ENCODE assay signal across 8 cellular contexts in genomic region chr1:42335809-42336518, GRCh38. TPM values are rescaled to one million over a fixed set of nuclear protein-coding genes. Genes with fewer than 3 reads are reported as not detected.
DNase-seq lines count a peak whose midpoint lies in the region; ATAC-seq and TF ChIP-seq lines count a peak whose summit lies in the region.

No MANE protein-coding gene starts in this region.

- DNase-seq in NCI-H2171 treated with DMSO at 0.1 percent for 48 hours (lab: John Stamatoyannopoulos, UW) (peak; percentile 40), NCI-H2171 (lab: John Stamatoyannopoulos, UW) (no peak), WTC11 (ENCODE audit: low spot score) (no peak), heart left ventricle (no peak), progenitor cell of endocrine pancreas (ENCODE audit: low spot score, unreplicated experiment) (no peak), cerebellar cortex (ENCODE audit: low spot score) (no peak), GM19240 (ENCODE audit: insufficient read length, low spot score) (no peak)

- CTCF ChIA-PET in WTC11 (lab: Charles Lee) = interaction anchor here (0.7 kb wide), 1 partner anchor 130 kb away, joined by 3 read pairs; no protein-coding TSS in a partner anchor

- no peaks in the 10 kb centered on the region for H3K27me3 ChIP-seq in Loucy (ENCODE audit: insufficient read depth, low read length, poor library complexity, severe bottlenecking)
- H3K27me3 ChIP-seq in heart left ventricle = no peaks in the 10 kb centered on the region

- ATAC-seq in WTC11 (no peak; the same call in 1 of the 2 replicates), heart left ventricle (peak in 2 of 4 donors; percentile 1 to 5)

- peak overlapping the region; percentile 89 for H3K9ac ChIP-seq in Loucy (ENCODE audit: low read depth, low read length, poor library complexity, severe bottlenecking)

- H3K9me3 ChIP-seq in Loucy (ENCODE audit: insufficient read depth, low read depth, low read length) = no peaks in the 10 kb centered on the region
- H3K9me3 ChIP-seq in heart left ventricle = no peaks in the 10 kb centered on the region

- H3K36me3 ChIP-seq in Loucy (ENCODE audit: insufficient read depth, low read length) (no peaks in the 10 kb centered on the region), heart left ventricle (no peaks in the 10 kb centered on the region)

- no peaks in the 10 kb centered on the region for H3K27me3 Mint-ChIP-seq in WTC11 (ENCODE audit: low read depth)
- no peaks in the 10 kb centered on the region for H3K27me3 Mint-ChIP-seq in progenitor cell of endocrine pancreas

- H3K36me3 Mint-ChIP-seq in WTC11 = no peaks in the 10 kb centered on the region
- H3K36me3 Mint-ChIP-seq in progenitor cell of endocrine pancreas (ENCODE audit: insufficient read depth) = no peaks in the 10 kb centered on the region

- POLR2A ChIA-PET in WTC11 (lab: Charles Lee) = interaction anchor here (0.6 to 0.8 kb wide), 2 partner anchors 404 to 1421 kb away, joined by 3 to 10 read pairs; partner anchors contain the start of gene CLDN19

- peak overlapping the region; percentile 84 for H3K4me2 ChIP-seq in Loucy (ENCODE audit: low read depth, low read length, poor library complexity, severe bottlenecking)

- TF ChIP-seq CTCF in Loucy (conservative IDR thresholded peaks at IDR 0.05; ENCODE audit: low read length) (no peak), WTC11 (IDR thresholded peaks at IDR 0.05) (no peak), heart left ventricle (IDR thresholded peaks at IDR 0.05) (no peak), progenitor cell of endocrine pancreas (IDR thresholded peaks at IDR 0.05; ENCODE audit: unreplicated experiment) (no peak)

- H3K4me1 Mint-ChIP-seq in WTC11 = peaks cover 48% of the 10 kb centered on the region
- H3K4me1 Mint-ChIP-seq in progenitor cell of endocrine pancreas (ENCODE audit: low read depth) = peaks cover 58% of the 10 kb centered on the region

- peaks cover 38% of the 10 kb centered on the region for H4K20me1 ChIP-seq in Loucy (ENCODE audit: insufficient read depth, low read length, poor library complexity, severe bottlenecking)

- peak overlapping the region; percentile 83 to 98 (median 95) for H3K27ac ChIP-seq in heart left ventricle

- H3K27ac Mint-ChIP-seq in WTC11 (peak overlapping the region; percentile 94), progenitor cell of endocrine pancreas (peak overlapping the region; percentile 95)

- peak overlapping the region; percentile 84 for H2AFZ ChIP-seq in Loucy (ENCODE audit: low read length)

- 12 to 27% (median 18%) methylated on average over 9 of the region's 9 CpGs for WGBS in heart left ventricle, 4 donors

- peaks cover 52% of the 10 kb centered on the region for H3K79me2 ChIP-seq in Loucy (ENCODE audit: insufficient read depth, low read length)

- H3K9me3 Mint-ChIP-seq in WTC11 (no peaks in the 10 kb centered on the region), progenitor cell of endocrine pancreas (ENCODE audit: low read depth) (no peaks in the 10 kb centered on the region)

- H3K4me3 Mint-ChIP-seq in WTC11 = peak overlapping the region; percentile 82
- H3K4me3 Mint-ChIP-seq in progenitor cell of endocrine pancreas (ENCODE audit: low read depth) = peak overlapping the region; percentile 76

- no peaks in the 10 kb centered on the region for H3F3A ChIP-seq in Loucy (ENCODE audit: low read depth)

- peak overlapping the region; percentile 85 for H3K4me3 ChIP-seq in Loucy (ENCODE audit: low read length, poor library complexity, severe bottlenecking)
- peak overlapping the region; percentile 72 to 99 (median 94) for H3K4me3 ChIP-seq in heart left ventricle

- TF ChIP-seq POLR2A in heart left ventricle (IDR thresholded peaks at IDR 0.05) = no peak

- no peaks in the 10 kb centered on the region for H3K9me2 ChIP-seq in Loucy (replicated peaks; ENCODE audit: low read depth, low read length)

- peaks cover 34% of the 10 kb centered on the region for H3K4me1 ChIP-seq in Loucy (ENCODE audit: insufficient read depth, low read length, poor library complexity, severe bottlenecking)
- H3K4me1 ChIP-seq in heart left ventricle = peaks cover 3 to 53% (median 28%) of the 10 kb centered on the region in 12 donors

- intact Hi-C loops in heart left ventricle (cut with DNase I) = loop anchor here in 7 of 10 donors (2.0 to 10.0 kb wide), 11 partner anchors 121 to 521 kb away; partner anchors contain the start of genes PPCS (in 4 of the 7), ZMYND12 (in 4 of the 7), YBX1 (in 3 of the 7) and C1orf50 (in 1 of the 7)

TF ChIP-seq in WTC11, 78 proteins besides CTCF, POLR2A, EP300 and RAD21:
- TF ChIP-seq, protein P1, sequence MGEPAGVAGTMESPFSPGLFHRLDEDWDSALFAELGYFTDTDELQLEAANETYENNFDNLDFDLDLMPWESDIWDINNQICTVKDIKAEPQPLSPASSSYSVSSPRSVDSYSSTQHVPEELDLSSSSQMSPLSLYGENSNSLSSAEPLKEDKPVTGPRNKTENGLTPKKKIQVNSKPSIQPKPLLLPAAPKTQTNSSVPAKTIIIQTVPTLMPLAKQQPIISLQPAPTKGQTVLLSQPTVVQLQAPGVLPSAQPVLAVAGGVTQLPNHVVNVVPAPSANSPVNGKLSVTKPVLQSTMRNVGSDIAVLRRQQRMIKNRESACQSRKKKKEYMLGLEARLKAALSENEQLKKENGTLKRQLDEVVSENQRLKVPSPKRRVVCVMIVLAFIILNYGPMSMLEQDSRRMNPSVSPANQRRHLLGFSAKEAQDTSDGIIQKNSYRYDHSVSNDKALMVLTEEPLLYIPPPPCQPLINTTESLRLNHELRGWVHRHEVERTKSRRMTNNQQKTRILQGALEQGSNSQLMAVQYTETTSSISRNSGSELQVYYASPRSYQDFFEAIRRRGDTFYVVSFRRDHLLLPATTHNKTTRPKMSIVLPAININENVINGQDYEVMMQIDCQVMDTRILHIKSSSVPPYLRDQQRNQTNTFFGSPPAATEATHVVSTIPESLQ (CRISPR knock-in tag; IDR thresholded peaks at IDR 0.05) = no peak
- no peak for TF ChIP-seq GABPB1 (CRISPR knock-in tag; IDR thresholded peaks at IDR 0.05)
- TF ChIP-seq GTF2I (CRISPR knock-in tag; conservative IDR thresholded peaks at IDR 0.05) = no peak
- no peak for TF ChIP-seq KAT7 (CRISPR knock-in tag; IDR thresholded peaks at IDR 0.05; ENCODE audit: borderline replicate concordance)
- no peak for TF ChIP-seq ZBTB43 (CRISPR knock-in tag; IDR thresholded peaks at IDR 0.05)
- no peak for TF ChIP-seq ZNF423 (CRISPR knock-in tag; IDR thresholded peaks at IDR 0.05)
- TF ChIP-seq NFYB (CRISPR knock-in tag; conservative IDR thresholded peaks at IDR 0.05; ENCODE audit: low read depth) = no peak
- TF ChIP-seq ZNF416 (CRISPR knock-in tag; IDR thresholded peaks at IDR 0.05) = no peak
- TF ChIP-seq NR2C2 (CRISPR knock-in tag; IDR thresholded peaks at IDR 0.05) = no peak
- TF ChIP-seq TEAD1 (CRISPR knock-in tag; IDR thresholded peaks at IDR 0.05) = no peak
- no peak for TF ChIP-seq OVOL2 (CRISPR knock-in tag; IDR thresholded peaks at IDR 0.05; ENCODE audit: borderline replicate concordance)
TF ChIP-seq in WTC11: peak in this region for 0.

RNA-seq across cellular contexts. Expression of gene FOXJ3, which starts 0.9 kb away (rescaled TPM):
- total RNA-seq in WTC11 (2021) = 38.6 to 43.3 TPM (median 40.7 TPM) in 3 replicates
- total RNA-seq in heart left ventricle = 10 to 100 TPM; 33.4 to 48.8 (median 42.3) TPM
- polyA plus RNA-seq in heart left ventricle = 10 to 100 TPM; 10.8 to 19.2 TPM
- 63.0 and 64.4 TPM in 2 replicates for total RNA-seq in progenitor cell of endocrine pancreas

RNA-seq across cellular contexts. Expression of gene RIMKLA, which starts 44.6 kb away (rescaled TPM):
- total RNA-seq in WTC11 (2021) (8.3 to 17.3 TPM (median 15.9 TPM) in 3 replicates), heart left ventricle (10 to 100 TPM in 3 of 9 donors, 1 to 10 TPM in 6; 6.2 to 15.3 (median 9.4) TPM), progenitor cell of endocrine pancreas (3.5 and 3.9 TPM in 2 replicates)
- 1 to 10 TPM; 2.3 to 3.4 TPM for polyA plus RNA-seq in heart left ventricle
